19 cellular contexts compared by ENCODE assay signal in the genomic region with DNA sequence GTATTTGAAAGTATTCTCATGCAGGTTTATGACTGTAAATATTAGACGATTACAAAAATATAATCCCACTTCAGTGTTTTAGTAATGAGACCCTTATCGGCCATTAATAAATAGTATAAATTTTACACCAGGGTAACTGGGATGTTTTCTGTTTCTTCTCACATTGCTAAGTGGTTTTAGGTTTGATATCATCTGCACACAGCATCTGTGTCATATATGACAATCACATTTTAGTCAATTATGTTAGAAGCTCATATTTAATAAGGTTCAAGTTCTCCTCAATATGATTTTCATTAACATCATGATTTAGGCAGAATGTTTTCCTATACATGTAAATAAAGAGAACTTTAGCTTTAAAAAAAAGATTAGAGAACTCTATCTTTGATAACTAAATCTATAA.
DNase-seq lines count a peak whose midpoint lies in the region; ATAC-seq, FAIRE-seq and TF ChIP-seq lines count a peak whose summit lies in the region.
"Had no signal": no experiment of that assay in that cellular context is flagged by ENCODE, and none has a peak within 500 bp of the region (broad histone marks: within the 10 kb centered on the region; RNA-seq: fewer than 3 reads in every experiment).

No MANE protein-coding gene starts in this region.

- H3K36me3 ChIP-seq in SK-N-SH (replicated peaks in 1 of 2; ENCODE audit: control insufficient read depth in 1 of 2, insufficient read depth in 2 of 2, low read length in 1 of 2) (peaks cover 30 to 65% of the 10 kb centered on the region in 2 experiments), small intestine (ENCODE audit: control insufficient read depth in 2 of 2, insufficient read depth in 2 of 2, low read length in 2 of 2) (peaks cover 0 to 7% of the 10 kb centered on the region in 2 donors)

- no peaks in the 10 kb centered on the region for H3K9me2 ChIP-seq in SK-N-SH

- POLR2A ChIA-PET in SK-N-SH (lab: Yijun Ruan, JAX): interaction anchor here (0.6 kb wide), 1 partner anchor 13 kb away, joined by 4 read pairs; no protein-coding TSS in a partner anchor

- TF ChIP-seq CTCF in SK-N-SH (IDR thresholded peaks at IDR 0.05): no peak
- no peak for TF ChIP-seq CTCF in natural killer cell (IDR thresholded peaks at IDR 0.05)
- no peak for TF ChIP-seq CTCF in dorsolateral prefrontal cortex (IDR thresholded peaks at IDR 0.05 in 54 of 56, conservative IDR thresholded peaks at IDR 0.05 in 2 of 56; ENCODE audit: low read depth in 1 of 56, partially characterized antibody in 56 of 56)

- no peak for ATAC-seq in activated T-cell treated with anti-CD3 and anti-CD28 coated beads, Interleukin-2, amount 50 U/mL, for 72 hours (replicated peaks in 1 of 2)
- ATAC-seq in natural killer cell: no peak
- ATAC-seq: A549, GM23338 had no signal

- no peaks in the 10 kb centered on the region for H3K79me2 ChIP-seq in SK-N-SH (ENCODE audit: insufficient read depth)

- peak overlapping the region; percentile 61 for H3K27ac Mint-ChIP-seq in activated T-cell treated with anti-CD3 and anti-CD28 coated beads, Interleukin-2, amount 50 U/mL, for 24 hours
- H3K27ac Mint-ChIP-seq in activated T-cell treated with anti-CD3 and anti-CD28 coated beads, Interleukin-2, amount 50 U/mL, for 72 hours: no peak overlapping the region
- no peak overlapping the region for H3K27ac Mint-ChIP-seq in natural killer cell
- H3K27ac Mint-ChIP-seq in activated T-helper 1 cell treated with anti-CD3 and anti-CD28 coated beads, Interleukin-12 subunit alpha, Interleukin-12 subunit beta, Interleukin-2, Interleukin-4 antibody, amounts not matched to agents 30 ng/mL and 10 ng/mL and 1 ng/mL, durations not matched to agents 14 hours and 24 hours and 36 hours: no peak overlapping the region
- H3K27ac Mint-ChIP-seq: GM23338 had no signal

- intact Hi-C loops in natural killer cell (cut with micrococcal nuclease): no loop called here
- intact Hi-C loops in activated T-helper 1 cell treated with anti-CD3 and anti-CD28 coated beads, Interleukin-12 subunit alpha, Interleukin-12 subunit beta, Interleukin-2, Interleukin-4 antibody, amounts not matched to agents 30 ng/mL and 10 ng/mL and 1 ng/mL, durations not matched to agents 14 hours and 24 hours and 36 hours (cut with micrococcal nuclease): no loop called here
- intact Hi-C loops in dorsolateral prefrontal cortex (cut with DNase I): no loop called here

- H3K27me3 ChIP-seq in SK-N-SH (ENCODE audit: insufficient read depth) (no peaks in the 10 kb centered on the region), small intestine (ENCODE audit: control insufficient read depth in 2 of 2, insufficient read depth in 2 of 2, low read length in 2 of 2) (no peaks in the 10 kb centered on the region), dorsolateral prefrontal cortex (no peaks in the 10 kb centered on the region)

- no peak overlapping the region for H2AFZ ChIP-seq in SK-N-SH (ENCODE audit: low read depth)
- H2AFZ ChIP-seq: GM23338 had no signal

- peak overlapping the region; percentile 55 to 65; a peak in 3 of 4 replicates for H3K27ac ChIP-seq in SK-N-SH (ENCODE audit: low read depth in 2 of 2, low read length in 1 of 2)
- no peak overlapping the region for H3K27ac ChIP-seq in small intestine (ENCODE audit: low read depth in 1 of 2, low read length in 1 of 2)
- no peak overlapping the region for H3K27ac ChIP-seq in dorsolateral prefrontal cortex
- H3K27ac ChIP-seq: 22Rv1, A549, C4-2B had no signal

- no peak overlapping the region for H3K4me3 Mint-ChIP-seq in activated T-cell treated with anti-CD3 and anti-CD28 coated beads, Interleukin-2, amount 50 U/mL, for 24 hours
- no peak overlapping the region for H3K4me3 Mint-ChIP-seq in activated T-cell treated with anti-CD3 and anti-CD28 coated beads, Interleukin-2, amount 50 U/mL, for 72 hours
- no peak overlapping the region for H3K4me3 Mint-ChIP-seq in natural killer cell
- no peak overlapping the region for H3K4me3 Mint-ChIP-seq in activated T-helper 1 cell treated with anti-CD3 and anti-CD28 coated beads, Interleukin-12 subunit alpha, Interleukin-12 subunit beta, Interleukin-2, Interleukin-4 antibody, amounts not matched to agents 30 ng/mL and 10 ng/mL and 1 ng/mL, durations not matched to agents 14 hours and 24 hours and 36 hours
- H3K4me3 Mint-ChIP-seq: CD4-positive, alpha-beta memory T cell; GM23338 had no signal

- H3K4me1 Mint-ChIP-seq in activated T-cell treated with anti-CD3 and anti-CD28 coated beads, Interleukin-2, amount 50 U/mL, for 24 hours (ENCODE audit: low read depth): peaks cover 48% of the 10 kb centered on the region
- H3K4me1 Mint-ChIP-seq in activated T-cell treated with anti-CD3 and anti-CD28 coated beads, Interleukin-2, amount 50 U/mL, for 72 hours (ENCODE audit: low read depth): peaks cover 48% of the 10 kb centered on the region
- peaks cover 9 to 17% of the 10 kb centered on the region in 2 donors for H3K4me1 Mint-ChIP-seq in natural killer cell
- no peaks in the 10 kb centered on the region for H3K4me1 Mint-ChIP-seq in activated T-helper 1 cell treated with anti-CD3 and anti-CD28 coated beads, Interleukin-12 subunit alpha, Interleukin-12 subunit beta, Interleukin-2, Interleukin-4 antibody, amounts not matched to agents 30 ng/mL and 10 ng/mL and 1 ng/mL, durations not matched to agents 14 hours and 24 hours and 36 hours (ENCODE audit: low read depth)
- H3K4me1 Mint-ChIP-seq: CD4-positive, alpha-beta memory T cell had no signal

- peaks cover 46% of the 10 kb centered on the region for H3F3A ChIP-seq in SK-N-SH (replicated peaks; ENCODE audit: insufficient read depth)

- peak; percentile 70 for FAIRE-seq in small intestine (lab: Jason Lieb, UNC)
- FAIRE-seq: K562 had no signal

- H4K20me1 ChIP-seq in SK-N-SH (ENCODE audit: insufficient read depth): no peaks in the 10 kb centered on the region

- no peak for DNase-seq in activated T-cell treated with anti-CD3 and anti-CD28 coated beads, Interleukin-2, amount 50 U/mL, for 24 hours
- no peak for DNase-seq in activated T-cell treated with anti-CD3 and anti-CD28 coated beads, Interleukin-2, amount 50 U/mL, for 72 hours
- DNase-seq in SK-N-SH: peak; percentile 24
- no peak for DNase-seq in small intestine
- DNase-seq in natural killer cell: no peak
- no peak for DNase-seq in activated T-helper 1 cell treated with anti-CD3 and anti-CD28 coated beads, Interleukin-12 subunit alpha, Interleukin-12 subunit beta, Interleukin-2, Interleukin-4 antibody, amounts not matched to agents 30 ng/mL and 10 ng/mL and 1 ng/mL, durations not matched to agents 14 hours and 24 hours and 36 hours (ENCODE audit: low spot score)
- DNase-seq in dorsolateral prefrontal cortex: no peak
- DNase-seq: AML-193; CD4-positive, alpha-beta memory T cell; DMS153; DMS79; GDM1; HCEC 1CT; IMR-90 had no signal

- no peaks in the 10 kb centered on the region for H3K9me3 ChIP-seq in SK-N-SH
- no peaks in the 10 kb centered on the region for H3K9me3 ChIP-seq in small intestine (ENCODE audit: control insufficient read depth, low read depth)
- H3K9me3 ChIP-seq: A549 had no signal

- H3K4me2 ChIP-seq in SK-N-SH: no peak overlapping the region
- H3K4me2 ChIP-seq: A549, GM23338 had no signal

- no peaks in the 10 kb centered on the region for H3K27me3 Mint-ChIP-seq in activated T-cell treated with anti-CD3 and anti-CD28 coated beads, Interleukin-2, amount 50 U/mL, for 24 hours
- H3K27me3 Mint-ChIP-seq in activated T-cell treated with anti-CD3 and anti-CD28 coated beads, Interleukin-2, amount 50 U/mL, for 72 hours (ENCODE audit: low read depth): no peaks in the 10 kb centered on the region
- no peaks in the 10 kb centered on the region for H3K27me3 Mint-ChIP-seq in natural killer cell (ENCODE audit: low read depth in 2 of 2)
- peaks cover 2% of the 10 kb centered on the region for H3K27me3 Mint-ChIP-seq in activated T-helper 1 cell treated with anti-CD3 and anti-CD28 coated beads, Interleukin-12 subunit alpha, Interleukin-12 subunit beta, Interleukin-2, Interleukin-4 antibody, amounts not matched to agents 30 ng/mL and 10 ng/mL and 1 ng/mL, durations not matched to agents 14 hours and 24 hours and 36 hours (ENCODE audit: insufficient read depth)
- H3K27me3 Mint-ChIP-seq: CD4-positive, alpha-beta memory T cell had no signal

- 71% methylated on average over 2 of the region's 2 CpGs for WGBS in SK-N-SH (ENCODE audit: low lambda C conversion rate)
- 86 to 93% (median 92%) methylated on average over 2 of the region's 2 CpGs for WGBS in small intestine, 3 donors

- no peak for TF ChIP-seq RAD21 in SK-N-SH (IDR thresholded peaks at IDR 0.05; ENCODE audit: low read length)

- no peak overlapping the region for H3K4me3 ChIP-seq in SK-N-SH (ENCODE audit: low read depth in 2 of 2, low read length in 1 of 2)
- H3K4me3 ChIP-seq in small intestine (ENCODE audit: low read depth in 1 of 2, low read length in 2 of 2): no peak overlapping the region
- H3K4me3 ChIP-seq in dorsolateral prefrontal cortex: no peak overlapping the region
- H3K4me3 ChIP-seq: A549, GM23338, K562 had no signal

- CTCF ChIA-PET in SK-N-SH (lab: Yijun Ruan, JAX): interaction anchor here (0.8 to 1.2 kb wide), 4 partner anchors 10 to 93 kb away, joined by 3 to 4 read pairs (median 3); no protein-coding TSS in a partner anchor

- H3K9ac ChIP-seq in SK-N-SH: no peak overlapping the region

- peaks cover 8 to 15% of the 10 kb centered on the region in 2 experiments; a peak in 3 of 4 replicates for H3K4me1 ChIP-seq in SK-N-SH (ENCODE audit: control insufficient read depth in 1 of 2, insufficient read depth in 2 of 2, low read depth in 1 of 2, low read length in 1 of 2)
- no peaks in the 10 kb centered on the region for H3K4me1 ChIP-seq in small intestine (ENCODE audit: control insufficient read depth in 2 of 2, insufficient read depth in 1 of 2, low read depth in 1 of 2, low read length in 1 of 2)
- H3K4me1 ChIP-seq: A549 had no signal

- peaks cover 44% of the 10 kb centered on the region for H3K36me3 Mint-ChIP-seq in activated T-cell treated with anti-CD3 and anti-CD28 coated beads, Interleukin-2, amount 50 U/mL, for 24 hours (ENCODE audit: low read depth)
- peaks cover 5 to 6% of the 10 kb centered on the region in 2 donors for H3K36me3 Mint-ChIP-seq in activated T-cell treated with anti-CD3 and anti-CD28 coated beads, Interleukin-2, amount 50 U/mL, for 72 hours (ENCODE audit: insufficient read depth in 2 of 2)
- no peaks in the 10 kb centered on the region for H3K36me3 Mint-ChIP-seq in natural killer cell
- H3K36me3 Mint-ChIP-seq in activated T-helper 1 cell treated with anti-CD3 and anti-CD28 coated beads, Interleukin-12 subunit alpha, Interleukin-12 subunit beta, Interleukin-2, Interleukin-4 antibody, amounts not matched to agents 30 ng/mL and 10 ng/mL and 1 ng/mL, durations not matched to agents 14 hours and 24 hours and 36 hours (ENCODE audit: low read depth): peaks cover 17% of the 10 kb centered on the region

- H3K9me3 Mint-ChIP-seq in activated T-cell treated with anti-CD3 and anti-CD28 coated beads, Interleukin-2, amount 50 U/mL, for 24 hours: no peaks in the 10 kb centered on the region
- no peaks in the 10 kb centered on the region for H3K9me3 Mint-ChIP-seq in activated T-cell treated with anti-CD3 and anti-CD28 coated beads, Interleukin-2, amount 50 U/mL, for 72 hours
- no peaks in the 10 kb centered on the region for H3K9me3 Mint-ChIP-seq in natural killer cell
- H3K9me3 Mint-ChIP-seq in activated T-helper 1 cell treated with anti-CD3 and anti-CD28 coated beads, Interleukin-12 subunit alpha, Interleukin-12 subunit beta, Interleukin-2, Interleukin-4 antibody, amounts not matched to agents 30 ng/mL and 10 ng/mL and 1 ng/mL, durations not matched to agents 14 hours and 24 hours and 36 hours: no peaks in the 10 kb centered on the region

- peak in 1 of 2 experiments; percentile 72; a peak in 2 of 4 replicates for TF ChIP-seq EP300 in SK-N-SH (IDR thresholded peaks at IDR 0.05; ENCODE audit: borderline replicate concordance in 1 of 2, low read depth in 1 of 2, low read length in 1 of 2)

Comparison
In these comparisons a context has a peak if more than half of its experiments do, and no peak if none do; other contexts are left out.
1. H3K27ac ChIP-seq: peak in SK-N-SH (2 of 2); none in small intestine (0 of 2) and dorsolateral prefrontal cortex (0 of 59).